In the genomic region with DNA sequence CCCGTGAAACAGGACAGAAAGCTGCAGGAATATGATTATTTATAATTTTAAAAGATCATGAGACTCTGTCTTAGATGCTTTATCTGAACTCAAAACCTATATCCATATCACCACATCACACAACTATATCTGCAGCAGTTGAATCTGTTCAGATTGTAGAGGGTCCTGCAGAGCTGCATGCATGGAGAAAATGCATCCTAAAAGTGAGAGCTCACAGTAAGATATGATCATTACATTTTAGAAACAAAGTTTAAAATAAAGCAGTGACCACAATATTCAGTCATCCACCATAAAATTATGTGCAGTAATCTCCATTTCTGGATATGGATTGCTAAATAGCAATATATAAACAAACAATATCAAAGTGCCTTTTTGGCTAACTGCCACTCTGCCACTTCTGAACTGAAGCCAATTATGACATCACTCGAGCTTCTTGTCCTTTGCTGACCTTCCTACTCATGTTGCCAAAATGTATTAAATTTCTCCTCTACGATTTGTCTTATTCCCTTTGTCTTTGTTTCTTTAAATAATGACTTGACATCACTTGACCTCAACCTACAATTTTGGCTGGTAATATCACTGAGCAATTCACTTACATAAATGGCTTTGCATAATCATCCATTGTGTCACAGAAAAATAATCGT, we compare ENCODE assay signal across 1 cellular context.
TF ChIP-seq lines count a peak whose summit lies in the region.

No MANE protein-coding gene starts in this region.

TF ChIP-seq in HEK293, 187 proteins besides CTCF, POLR2A, EP300 and RAD21 (continued from another document):
- TF ChIP-seq, protein P1, sequence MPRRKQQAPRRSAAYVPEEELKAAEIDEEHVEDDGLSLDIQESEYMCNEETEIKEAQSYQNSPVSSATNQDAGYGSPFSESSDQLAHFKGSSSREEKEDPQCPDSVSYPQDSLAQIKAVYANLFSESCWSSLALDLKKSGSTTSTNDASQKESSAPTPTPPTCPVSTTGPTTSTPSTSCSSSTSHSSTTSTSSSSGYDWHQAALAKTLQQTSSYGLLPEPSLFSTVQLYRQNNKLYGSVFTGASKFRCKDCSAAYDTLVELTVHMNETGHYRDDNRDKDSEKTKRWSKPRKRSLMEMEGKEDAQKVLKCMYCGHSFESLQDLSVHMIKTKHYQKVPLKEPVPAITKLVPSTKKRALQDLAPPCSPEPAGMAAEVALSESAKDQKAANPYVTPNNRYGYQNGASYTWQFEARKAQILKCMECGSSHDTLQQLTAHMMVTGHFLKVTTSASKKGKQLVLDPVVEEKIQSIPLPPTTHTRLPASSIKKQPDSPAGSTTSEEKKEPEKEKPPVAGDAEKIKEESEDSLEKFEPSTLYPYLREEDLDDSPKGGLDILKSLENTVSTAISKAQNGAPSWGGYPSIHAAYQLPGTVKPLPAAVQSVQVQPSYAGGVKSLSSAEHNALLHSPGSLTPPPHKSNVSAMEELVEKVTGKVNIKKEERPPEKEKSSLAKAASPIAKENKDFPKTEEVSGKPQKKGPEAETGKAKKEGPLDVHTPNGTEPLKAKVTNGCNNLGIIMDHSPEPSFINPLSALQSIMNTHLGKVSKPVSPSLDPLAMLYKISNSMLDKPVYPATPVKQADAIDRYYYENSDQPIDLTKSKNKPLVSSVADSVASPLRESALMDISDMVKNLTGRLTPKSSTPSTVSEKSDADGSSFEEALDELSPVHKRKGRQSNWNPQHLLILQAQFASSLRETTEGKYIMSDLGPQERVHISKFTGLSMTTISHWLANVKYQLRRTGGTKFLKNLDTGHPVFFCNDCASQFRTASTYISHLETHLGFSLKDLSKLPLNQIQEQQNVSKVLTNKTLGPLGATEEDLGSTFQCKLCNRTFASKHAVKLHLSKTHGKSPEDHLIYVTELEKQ (tag by site-specific recombination; IDR thresholded peaks at IDR 0.05; ENCODE audit: borderline replicate concordance): peak; percentile 58; the same call in 1 of the 2 replicates
- peak; percentile 84; the same call in 1 of the 2 replicates for TF ChIP-seq ZNF558 (tag by site-specific recombination; IDR thresholded peaks at IDR 0.05)
- TF ChIP-seq BCL11A (tag by site-specific recombination; IDR thresholded peaks at IDR 0.05; ENCODE audit: low read depth): peak; percentile 90; the same call in 1 of the 2 replicates
- TF ChIP-seq ZNF610 (tag by site-specific recombination; IDR thresholded peaks at IDR 0.05; ENCODE audit: borderline replicate concordance): no peak
- no peak for TF ChIP-seq ZNF473 (tag by site-specific recombination; IDR thresholded peaks at IDR 0.05)
- TF ChIP-seq HOXA7 (CRISPR knock-in tag; IDR thresholded peaks at IDR 0.05; ENCODE audit: borderline replicate concordance): no peak
- TF ChIP-seq WT1 (tag by site-specific recombination; IDR thresholded peaks at IDR 0.05): peak; percentile 89
- TF ChIP-seq ZBTB1 (tag by site-specific recombination; IDR thresholded peaks at IDR 0.05): no peak
- TF ChIP-seq ZNF791 (tag by site-specific recombination; IDR thresholded peaks at IDR 0.05): no peak
- TF ChIP-seq ZNF560 (tag by site-specific recombination; IDR thresholded peaks at IDR 0.05; ENCODE audit: borderline replicate concordance): no peak
- no peak for TF ChIP-seq GLI4 (tag by site-specific recombination; IDR thresholded peaks at IDR 0.05)
- TF ChIP-seq, protein P2, sequence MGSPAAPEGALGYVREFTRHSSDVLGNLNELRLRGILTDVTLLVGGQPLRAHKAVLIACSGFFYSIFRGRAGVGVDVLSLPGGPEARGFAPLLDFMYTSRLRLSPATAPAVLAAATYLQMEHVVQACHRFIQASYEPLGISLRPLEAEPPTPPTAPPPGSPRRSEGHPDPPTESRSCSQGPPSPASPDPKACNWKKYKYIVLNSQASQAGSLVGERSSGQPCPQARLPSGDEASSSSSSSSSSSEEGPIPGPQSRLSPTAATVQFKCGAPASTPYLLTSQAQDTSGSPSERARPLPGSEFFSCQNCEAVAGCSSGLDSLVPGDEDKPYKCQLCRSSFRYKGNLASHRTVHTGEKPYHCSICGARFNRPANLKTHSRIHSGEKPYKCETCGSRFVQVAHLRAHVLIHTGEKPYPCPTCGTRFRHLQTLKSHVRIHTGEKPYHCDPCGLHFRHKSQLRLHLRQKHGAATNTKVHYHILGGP (tag by site-specific recombination; IDR thresholded peaks at IDR 0.05): peak; percentile 26; the same call in 1 of the 2 replicates
- TF ChIP-seq, protein P3, sequence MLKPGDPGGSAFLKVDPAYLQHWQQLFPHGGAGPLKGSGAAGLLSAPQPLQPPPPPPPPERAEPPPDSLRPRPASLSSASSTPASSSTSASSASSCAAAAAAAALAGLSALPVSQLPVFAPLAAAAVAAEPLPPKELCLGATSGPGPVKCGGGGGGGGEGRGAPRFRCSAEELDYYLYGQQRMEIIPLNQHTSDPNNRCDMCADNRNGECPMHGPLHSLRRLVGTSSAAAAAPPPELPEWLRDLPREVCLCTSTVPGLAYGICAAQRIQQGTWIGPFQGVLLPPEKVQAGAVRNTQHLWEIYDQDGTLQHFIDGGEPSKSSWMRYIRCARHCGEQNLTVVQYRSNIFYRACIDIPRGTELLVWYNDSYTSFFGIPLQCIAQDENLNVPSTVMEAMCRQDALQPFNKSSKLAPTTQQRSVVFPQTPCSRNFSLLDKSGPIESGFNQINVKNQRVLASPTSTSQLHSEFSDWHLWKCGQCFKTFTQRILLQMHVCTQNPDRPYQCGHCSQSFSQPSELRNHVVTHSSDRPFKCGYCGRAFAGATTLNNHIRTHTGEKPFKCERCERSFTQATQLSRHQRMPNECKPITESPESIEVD (tag by site-specific recombination; IDR thresholded peaks at IDR 0.05): peak; percentile 85; the same call in 1 of the 2 replicates
- TF ChIP-seq ZNF48 (tag by site-specific recombination; IDR thresholded peaks at IDR 0.05): no peak
- no peak for TF ChIP-seq ZBTB8A (tag by site-specific recombination; IDR thresholded peaks at IDR 0.05)
- TF ChIP-seq ZNF514 (tag by site-specific recombination; IDR thresholded peaks at IDR 0.05): no peak
- no peak for TF ChIP-seq ZNF10 (tag by site-specific recombination; IDR thresholded peaks at IDR 0.05)
- no peak for TF ChIP-seq ZNF133 (tag by site-specific recombination; IDR thresholded peaks at IDR 0.05)
- TF ChIP-seq ZNF132 (tag by site-specific recombination; IDR thresholded peaks at IDR 0.05; ENCODE audit: borderline replicate concordance): no peak
- TF ChIP-seq ZNF521 (tag by site-specific recombination; IDR thresholded peaks at IDR 0.05): no peak
- peak; percentile 49; the same call in 1 of the 2 replicates for TF ChIP-seq HOXD13 (CRISPR knock-in tag; IDR thresholded peaks at IDR 0.05; ENCODE audit: borderline replicate concordance)
- peak; percentile 82 for TF ChIP-seq ZNF843 (tag by site-specific recombination; IDR thresholded peaks at IDR 0.05)
- TF ChIP-seq GFI1B (tag by site-specific recombination; IDR thresholded peaks at IDR 0.05): no peak
- TF ChIP-seq ZNF239 (tag by site-specific recombination; IDR thresholded peaks at IDR 0.05): no peak
- no peak for TF ChIP-seq ZNF747 (tag by site-specific recombination; IDR thresholded peaks at IDR 0.05)
TF ChIP-seq in HEK293: peak in this region for 43.
